ENCODE assay signal across 5 cellular contexts in the genomic region with DNA sequence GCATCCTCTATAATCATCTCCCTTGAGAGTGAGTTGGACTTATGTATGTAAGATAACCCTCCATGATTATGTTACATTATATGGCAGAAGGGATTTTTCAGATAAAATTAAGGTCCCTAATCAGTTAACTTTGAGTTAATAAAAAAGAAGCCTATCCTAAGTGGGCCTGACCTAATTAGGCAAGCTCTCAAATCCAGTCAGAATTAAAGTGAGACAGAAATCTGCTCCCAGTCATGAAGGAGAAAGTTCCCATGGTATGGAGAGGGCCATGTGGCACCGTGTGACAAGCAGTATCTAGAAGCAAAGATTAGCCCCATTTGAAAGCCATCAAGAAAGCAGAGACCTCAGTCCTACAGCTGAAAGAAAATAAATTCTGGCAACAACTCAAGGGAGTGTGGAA.
"Had no signal": no experiment of that assay in that cellular context is flagged by ENCODE, and none has a peak within 500 bp of the region (broad histone marks: within the 10 kb centered on the region; RNA-seq: fewer than 3 reads in every experiment).

No MANE protein-coding gene starts in this region.

- H3K36me3 Mint-ChIP-seq: IgD-negative memory B cell had no signal

- H3K27ac Mint-ChIP-seq: IgD-negative memory B cell had no signal

- H3K9me3 Mint-ChIP-seq: IgD-negative memory B cell had no signal

- ATAC-seq: HepG2, K562 had no signal

- DNase-seq: IMR-90 had no signal

- H3K27ac ChIP-seq: HL-60 had no signal

- H3K4me3 ChIP-seq: K562 had no signal

- H3K4me3 Mint-ChIP-seq: IgD-negative memory B cell had no signal

- H3K27me3 Mint-ChIP-seq: IgD-negative memory B cell had no signal

- H3K4me1 Mint-ChIP-seq: IgD-negative memory B cell had no signal
